ENCODE assay signal across 11 cellular contexts in genomic region chr14:41389355-41389754, GRCh38.
"Had no signal": no experiment of that assay in that cellular context is flagged by ENCODE, and none has a peak within 500 bp of the region (broad histone marks: within the 10 kb centered on the region; RNA-seq: fewer than 3 reads in every experiment).

No MANE protein-coding gene starts in this region.

- H3K9ac ChIP-seq: GM23248 had no signal

- H3K4me3 ChIP-seq: GM23248, GM23338, HAP-1 had no signal

- H3K4me2 ChIP-seq: GM23338 had no signal

- H3K9me3 ChIP-seq: HAP-1 had no signal

- H3K36me3 ChIP-seq: HAP-1 had no signal

- FAIRE-seq: H1, H54 had no signal

- H2AFZ ChIP-seq: GM23248, GM23338 had no signal

- H3K27ac ChIP-seq: GM23248 had no signal

- DNase-seq: GM23248, GOT3, H7, H9, HCEC 1CT, HFFc6 had no signal

- ATAC-seq: GM23338, HCT116 had no signal

- H3K4me1 ChIP-seq: HAP-1 had no signal
